8 cellular contexts compared by ENCODE assay signal in genomic region chr6:23180504-23181293, GRCh38.
DNase-seq lines count a peak whose midpoint lies in the region; ATAC-seq and TF ChIP-seq lines count a peak whose summit lies in the region.

No MANE protein-coding gene starts in this region.

- no peaks in the 10 kb centered on the region for H3K4me1 Mint-ChIP-seq in CD4-positive, alpha-beta T cell (ENCODE audit: low read depth)

- H3K36me3 ChIP-seq in brain microvascular endothelial cell (replicated peaks): no peaks in the 10 kb centered on the region
- no peaks in the 10 kb centered on the region for H3K36me3 ChIP-seq in left lung

- H3K27ac ChIP-seq in brain microvascular endothelial cell: no peak overlapping the region
- H3K27ac ChIP-seq in left lung: no peak overlapping the region
- H3K27ac ChIP-seq in CD4-positive, alpha-beta T cell (ENCODE audit: low read depth, low read length): no peak overlapping the region

- TF ChIP-seq CTCF in brain microvascular endothelial cell (IDR thresholded peaks at IDR 0.05; ENCODE audit: low read depth, low read length, missing control alignments) (no peak), left lung (IDR thresholded peaks at IDR 0.05) (no peak)
- no peak for TF ChIP-seq CTCF in CD4-positive, alpha-beta T cell (IDR thresholded peaks at IDR 0.05)

- no peaks in the 10 kb centered on the region for H3K27me3 Mint-ChIP-seq in CD4-positive, alpha-beta T cell

- in situ Hi-C loops in brain microvascular endothelial cell (cut with HindIII; ENCODE audit: low pct_ligation_motif_present, low sequenced_read_pairs): no loop called here

- H3K36me3 Mint-ChIP-seq in CD4-positive, alpha-beta T cell (ENCODE audit: low read depth): no peaks in the 10 kb centered on the region

- CTCF ChIA-PET in CD4-positive, alpha-beta T cell (lab: Charles Lee): no interaction called here

- no peaks in the 10 kb centered on the region for H3K27me3 ChIP-seq in brain microvascular endothelial cell (replicated peaks)
- H3K27me3 ChIP-seq in left lung: no peaks in the 10 kb centered on the region
- H3K27me3 ChIP-seq in CD4-positive, alpha-beta T cell (ENCODE audit: control insufficient read depth, insufficient read depth, low read length): no peaks in the 10 kb centered on the region

- peak; percentile 76 for DNase-seq in AG20443 (ENCODE audit: low spot score)
- peak; percentile 91 to 99 for DNase-seq in NCI-H2081 (lab: John Stamatoyannopoulos, UW)
- DNase-seq in brain microvascular endothelial cell: peak; percentile 59
- peak in 1 of 2 donors; percentile 62 for DNase-seq in left lung
- DNase-seq in CD4-positive, alpha-beta T cell: no peak
- no peak for DNase-seq in posterior vena cava (ENCODE audit: low spot score)

- POLR2A ChIA-PET in CD4-positive, alpha-beta T cell (lab: Charles Lee): no interaction called here

- H3K9me3 Mint-ChIP-seq in CD4-positive, alpha-beta T cell: no peaks in the 10 kb centered on the region

- H3K27ac Mint-ChIP-seq in CD4-positive, alpha-beta T cell: no peak overlapping the region

- H3K4me3 ChIP-seq in brain microvascular endothelial cell (ENCODE audit: low read depth, low read length): no peak overlapping the region
- no peak overlapping the region for H3K4me3 ChIP-seq in left lung

- intact Hi-C loops in left lung (cut with DNase I): no loop called here
- intact Hi-C loops in CD4-positive, alpha-beta T cell (cut with DNase I, micrococcal nuclease): no loop called here
- intact Hi-C loops in posterior vena cava (cut with DNase I): no loop called here

- no peaks in the 10 kb centered on the region for H3K4me1 ChIP-seq in left lung

- peak; percentile 97 for ATAC-seq in left lung
- no peak for ATAC-seq in HG03521 (IDR thresholded peaks at IDR 0.05; ENCODE audit: unreplicated experiment)
- no peak for ATAC-seq in CD4-positive, alpha-beta T cell (ENCODE audit: poor library complexity)
- ATAC-seq in GM18858 (IDR thresholded peaks at IDR 0.05; ENCODE audit: unreplicated experiment): no peak

- H3K9me3 ChIP-seq in left lung: no peaks in the 10 kb centered on the region
- H3K9me3 ChIP-seq in CD4-positive, alpha-beta T cell (ENCODE audit: control insufficient read depth, low read length): no peaks in the 10 kb centered on the region

- no peak overlapping the region for H3K4me3 Mint-ChIP-seq in CD4-positive, alpha-beta T cell

Comparison
In these comparisons a context has a peak if more than half of its experiments do, and no peak if none do; other contexts are left out.
1. DNase-seq: peak in AG20443 (single experiment), NCI-H2081 (2 of 2) and brain microvascular endothelial cell (single experiment); none in CD4-positive, alpha-beta T cell (0 of 10) and posterior vena cava (single experiment).